ENCODE assay signal across 13 cellular contexts in the genomic region with DNA sequence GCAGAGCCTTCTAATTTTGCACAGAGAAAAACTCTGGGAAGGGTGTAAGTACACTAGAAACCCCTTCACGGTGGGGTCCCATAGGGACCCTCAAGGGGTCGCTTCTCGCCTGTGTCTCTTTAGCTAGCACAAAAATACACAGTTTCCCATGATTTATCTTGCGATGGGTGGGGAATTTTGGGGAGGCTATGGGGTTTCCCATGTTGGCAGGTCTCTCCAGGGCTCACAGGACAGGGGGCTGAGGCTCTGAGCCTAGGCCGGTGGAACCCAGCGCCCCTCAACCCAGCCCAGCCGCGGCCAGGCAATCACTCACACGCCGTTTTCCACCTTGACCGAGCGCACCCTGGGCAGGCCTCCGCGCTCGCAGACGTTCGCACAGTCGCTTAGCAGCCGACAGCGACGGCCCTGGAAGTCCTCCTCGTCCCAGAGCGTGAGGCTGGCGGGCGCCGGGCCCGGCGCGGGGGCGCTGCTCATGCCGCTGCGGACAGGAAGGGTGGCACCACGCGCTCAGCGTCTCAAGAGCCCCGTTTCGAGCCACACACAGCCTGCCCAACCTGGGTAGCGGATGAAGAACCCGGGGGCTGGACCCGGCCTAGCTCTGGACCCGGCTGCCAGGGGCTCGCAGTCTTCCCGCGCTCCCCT. TPM values are rescaled to one million over a fixed set of nuclear protein-coding genes. Genes with fewer than 3 reads are reported as not detected.
A peak's percentile ranks its signal among the peaks of the same experiment; 100 is the strongest.
DNase-seq lines count a peak whose midpoint lies in the region; TF ChIP-seq lines count a peak whose summit lies in the region.
"Had no signal": no experiment of that assay in that cellular context is flagged by ENCODE, and none has a peak within 500 bp of the region (broad histone marks: within the 10 kb centered on the region; RNA-seq: fewer than 3 reads in every experiment).

No MANE protein-coding gene starts in this region.

- peak overlapping the region; percentile 24 to 66 (median 40) for H3K4me3 ChIP-seq in esophagus squamous epithelium
- peak overlapping the region; percentile 63 for H3K4me3 ChIP-seq in skeletal muscle satellite cell (ENCODE audit: low read length)

- no peak for TF ChIP-seq POLR2A in esophagus squamous epithelium (IDR thresholded peaks at IDR 0.05)

- H3K36me3 ChIP-seq in esophagus squamous epithelium (no peaks in the 10 kb centered on the region), skeletal muscle satellite cell (ENCODE audit: insufficient read depth, low read length) (no peaks in the 10 kb centered on the region)
- H3K36me3 ChIP-seq: left lung had no signal

- H3K36me3 Mint-ChIP-seq in activated T-helper 2 cell treated with anti-CD3 and anti-CD28 coated beads, Interferon-gamma antibody, Interleukin-2, Interleukin-4, amounts not matched to agents 10 μg/mL and 5 μg/mL and 100 μg/mL, durations not matched to agents 14 hours and 24 hours and 36 hours (ENCODE audit: low read depth): no peaks in the 10 kb centered on the region

- no peak for TF ChIP-seq CTCF in esophagus squamous epithelium (IDR thresholded peaks at IDR 0.05)

- H3K4me2 ChIP-seq in skeletal muscle satellite cell (ENCODE audit: low read length): peak overlapping the region; percentile 90

- peaks cover 2% of the 10 kb centered on the region for H3K4me1 Mint-ChIP-seq in activated T-helper 2 cell treated with anti-CD3 and anti-CD28 coated beads, Interferon-gamma antibody, Interleukin-2, Interleukin-4, amounts not matched to agents 10 μg/mL and 5 μg/mL and 100 μg/mL, durations not matched to agents 14 hours and 24 hours and 36 hours (ENCODE audit: low read depth)

- DNase-seq in DMS 273 (lab: John Stamatoyannopoulos, UW; ENCODE audit: unreplicated experiment) (peak; percentile 46), DMS 273 treated with DMSO at 0.1 percent for 48 hours (lab: John Stamatoyannopoulos, UW) (no peak), NCI-H1092 treated with DMSO at 0.1 percent for 48 hours (lab: John Stamatoyannopoulos, UW) (peak; percentile 53), esophagus squamous epithelium (lab: John Stamatoyannopoulos, UW) (no peak), NCI-H128 (lab: John Stamatoyannopoulos, UW; ENCODE audit: unreplicated experiment) (no peak), Kasumi-1 (lab: John Stamatoyannopoulos, UW) (no peak)
- no peak for DNase-seq in activated T-helper 2 cell treated with anti-CD3 and anti-CD28 coated beads, Interferon-gamma antibody, Interleukin-2, Interleukin-4, amounts not matched to agents 10 μg/mL and 5 μg/mL and 100 μg/mL, durations not matched to agents 14 hours and 24 hours and 36 hours (ENCODE audit: low spot score)
- DNase-seq: activated CD4-positive, alpha-beta T cell treated with anti-CD3 and anti-CD28 coated beads, Interleukin-2, amount 50 U/mL, for 1 hour; stimulated activated CD4-positive, alpha-beta T cell treated with anti-CD3 and anti-CD28 coated beads, Interleukin-12 subunit alpha, Interleukin-12 subunit beta, amount 100 ng/mL, for 4 hours had no signal

- intact Hi-C loops in esophagus squamous epithelium (cut with DNase I): no loop called here
- intact Hi-C loops in activated T-helper 2 cell treated with anti-CD3 and anti-CD28 coated beads, Interferon-gamma antibody, Interleukin-2, Interleukin-4, amounts not matched to agents 10 μg/mL and 5 μg/mL and 100 μg/mL, durations not matched to agents 14 hours and 24 hours and 36 hours (cut with micrococcal nuclease): no loop called here

- H3K4me1 ChIP-seq in esophagus squamous epithelium: peaks cover 19 to 43% (median 21%) of the 10 kb centered on the region in 3 donors
- peaks cover 21% of the 10 kb centered on the region for H3K4me1 ChIP-seq in skeletal muscle satellite cell (ENCODE audit: control insufficient read depth, insufficient read depth, low read length)

- no peaks in the 10 kb centered on the region for H3K9me3 ChIP-seq in esophagus squamous epithelium
- H3K9me3 ChIP-seq in skeletal muscle satellite cell (replicated peaks; ENCODE audit: low read length): no peaks in the 10 kb centered on the region
- H3K9me3 ChIP-seq: left lung had no signal

- H3K27ac ChIP-seq in esophagus squamous epithelium: no peak overlapping the region
- H3K27ac ChIP-seq: left lung had no signal

- no peak overlapping the region for H3K27ac Mint-ChIP-seq in activated T-helper 2 cell treated with anti-CD3 and anti-CD28 coated beads, Interferon-gamma antibody, Interleukin-2, Interleukin-4, amounts not matched to agents 10 μg/mL and 5 μg/mL and 100 μg/mL, durations not matched to agents 14 hours and 24 hours and 36 hours

- H3K9me3 Mint-ChIP-seq in activated T-helper 2 cell treated with anti-CD3 and anti-CD28 coated beads, Interferon-gamma antibody, Interleukin-2, Interleukin-4, amounts not matched to agents 10 μg/mL and 5 μg/mL and 100 μg/mL, durations not matched to agents 14 hours and 24 hours and 36 hours: no peaks in the 10 kb centered on the region

- H3K27me3 ChIP-seq in esophagus squamous epithelium (peaks cover 15 to 100% (median 64%) of the 10 kb centered on the region in 4 donors), skeletal muscle satellite cell (ENCODE audit: control insufficient read depth, insufficient read depth, low read length) (peaks cover 89% of the 10 kb centered on the region)

- H3K4me3 Mint-ChIP-seq in activated T-helper 2 cell treated with anti-CD3 and anti-CD28 coated beads, Interferon-gamma antibody, Interleukin-2, Interleukin-4, amounts not matched to agents 10 μg/mL and 5 μg/mL and 100 μg/mL, durations not matched to agents 14 hours and 24 hours and 36 hours (ENCODE audit: low read depth): no peak overlapping the region

- 0 to 4% methylated on average over 1 to 13 of the region's 44 CpGs for WGBS in esophagus squamous epithelium, 2 donors

- H3K9ac ChIP-seq in skeletal muscle satellite cell (ENCODE audit: low read depth, low read length): no peak overlapping the region

- H3K27me3 Mint-ChIP-seq in activated T-helper 2 cell treated with anti-CD3 and anti-CD28 coated beads, Interferon-gamma antibody, Interleukin-2, Interleukin-4, amounts not matched to agents 10 μg/mL and 5 μg/mL and 100 μg/mL, durations not matched to agents 14 hours and 24 hours and 36 hours (ENCODE audit: low read depth): peaks cover 78% of the 10 kb centered on the region

RNA-seq across cellular contexts. Expression of a gene that starts 0.4 kb away (rescaled TPM):
- not detected for total RNA-seq in esophagus squamous epithelium
- not detected in 2 replicates for total RNA-seq in skeletal muscle satellite cell (2012; rRNA removed)
- total RNA-seq in activated T-helper 2 cell treated with anti-CD3 and anti-CD28 coated beads, Interferon-gamma antibody, Interleukin-2, Interleukin-4, amounts not matched to agents 10 μg/mL and 5 μg/mL and 100 μg/mL, durations not matched to agents 14 hours and 24 hours and 36 hours: not detected in 2 replicates
- total RNA-seq: A172, left lung, subcutaneous adipose tissue had no signal

RNA-seq across cellular contexts. Expression of a gene that starts 7.8 kb away (rescaled TPM):
- total RNA-seq in esophagus squamous epithelium: 1 to 10 TPM in 1 of 4 donors, not detected in 3; 2.1 TPM
- total RNA-seq in skeletal muscle satellite cell (2012; rRNA removed): not detected in 2 replicates
- total RNA-seq in activated T-helper 2 cell treated with anti-CD3 and anti-CD28 coated beads, Interferon-gamma antibody, Interleukin-2, Interleukin-4, amounts not matched to agents 10 μg/mL and 5 μg/mL and 100 μg/mL, durations not matched to agents 14 hours and 24 hours and 36 hours: not detected in 2 replicates
- total RNA-seq: A172, left lung, subcutaneous adipose tissue had no signal

RNA-seq across cellular contexts. Expression of a gene that starts 33.4 kb away (rescaled TPM):
- not detected for total RNA-seq in esophagus squamous epithelium
- 0.22 TPM in 1 of 2 replicates, not detected in the other for total RNA-seq in skeletal muscle satellite cell (2012; rRNA removed)
- total RNA-seq in activated T-helper 2 cell treated with anti-CD3 and anti-CD28 coated beads, Interferon-gamma antibody, Interleukin-2, Interleukin-4, amounts not matched to agents 10 μg/mL and 5 μg/mL and 100 μg/mL, durations not matched to agents 14 hours and 24 hours and 36 hours: not detected in 2 replicates
- total RNA-seq: left lung, subcutaneous adipose tissue had no signal

RNA-seq across cellular contexts. Expression of a gene that starts 48.5 kb away (rescaled TPM):
- under 1 TPM in 1 of 4 donors, not detected in 3; 0.19 TPM for total RNA-seq in esophagus squamous epithelium
- total RNA-seq in skeletal muscle satellite cell (2012; rRNA removed): under 0.01 TPM in 1 of 2 replicates, not detected in the other
- not detected in 2 replicates for total RNA-seq in activated T-helper 2 cell treated with anti-CD3 and anti-CD28 coated beads, Interferon-gamma antibody, Interleukin-2, Interleukin-4, amounts not matched to agents 10 μg/mL and 5 μg/mL and 100 μg/mL, durations not matched to agents 14 hours and 24 hours and 36 hours
- total RNA-seq: subcutaneous adipose tissue had no signal

Comparison
In these comparisons a context has a peak if more than half of its experiments do, and no peak if none do; other contexts are left out.
1. DNase-seq: peak in DMS 273 (single experiment) and NCI-H1092 treated with DMSO at 0.1 percent for 48 hours (single experiment); none in DMS 273 treated with DMSO at 0.1 percent for 48 hours (single experiment), esophagus squamous epithelium (single experiment), activated T-helper 2 cell treated with anti-CD3 and anti-CD28 coated beads, Interferon-gamma antibody, Interleukin-2, Interleukin-4, amounts not matched to agents 10 μg/mL and 5 μg/mL and 100 μg/mL, durations not matched to agents 14 hours and 24 hours and 36 hours (single experiment), NCI-H128 (single experiment) and Kasumi-1 (0 of 2).